In genomic region chrX:24425806-24426205, GRCh38 we compare ENCODE assay signal across 23 cellular contexts.
"Had no signal": no experiment of that assay in that cellular context is flagged by ENCODE, and none has a peak within 500 bp of the region (broad histone marks: within the 10 kb centered on the region; RNA-seq: fewer than 3 reads in every experiment).

No MANE protein-coding gene starts in this region.

- H3K27me3 ChIP-seq: esophagus squamous epithelium, hepatocyte, pancreas, stomach, tibial nerve had no signal

- H3K9me3 ChIP-seq: esophagus squamous epithelium, pancreas, prostate gland, tibial nerve had no signal

- H3K4me3 Mint-ChIP-seq: activated naive CD4-positive, alpha-beta T cell treated with anti-CD3 and anti-CD28 coated beads for 36 hours; activated T-helper 1 cell treated with anti-CD3 and anti-CD28 coated beads, Interleukin-12 subunit alpha, Interleukin-12 subunit beta, Interleukin-2, Interleukin-4 antibody, amounts not matched to agents 30 ng/mL and 10 ng/mL and 1 ng/mL, durations not matched to agents 14 hours and 24 hours and 36 hours had no signal

- H3K36me3 ChIP-seq: esophagus squamous epithelium, pancreas, prostate gland, stomach, tibial nerve had no signal

- H3K4me1 ChIP-seq: pancreas, prostate gland had no signal

- H3K4me3 ChIP-seq: esophagus squamous epithelium, hepatocyte, pancreas, prostate gland, stomach, tibial nerve had no signal

- H3K4me1 Mint-ChIP-seq: stimulated activated naive B cell treated with anti-CD40 and anti-IgM and Interleukin-4, amounts not matched to agents 10 μg/mL and 1 μg/mL and 100 μg/mL, for 72 hours had no signal

- H3K36me3 Mint-ChIP-seq: immature natural killer cell; stimulated activated naive B cell treated with anti-CD40 and anti-IgM and Interleukin-4, amounts not matched to agents 10 μg/mL and 1 μg/mL and 100 μg/mL, for 72 hours had no signal

- H3K27ac ChIP-seq: pancreas had no signal

- DNase-seq: activated CD4-positive, alpha-beta T cell treated with anti-CD3 and anti-CD28 coated beads for 4 hours; activated CD8-positive, alpha-beta memory T cell treated with anti-CD3 and anti-CD28 coated beads, Interleukin-2, amount 50 U/mL, for 4 hours; activated effector memory CD4-positive, alpha-beta T cell treated with anti-CD3 and anti-CD28 coated beads, Interleukin-2, amount 50 U/mL, for 16 hours; activated naive CD4-positive, alpha-beta T cell treated with anti-CD3 and anti-CD28 coated beads for 36 hours; activated T-cell treated with anti-CD3 and anti-CD28 coated beads, Interleukin-2, amount 50 U/mL, for 1 hour; amygdala; effector CD8-positive, alpha-beta T cell; esophagus squamous epithelium; foreskin melanocyte; glutamatergic neuron; kidney; left colon; pancreas; stimulated activated CD4-positive, alpha-beta T cell treated with anti-CD3 and anti-CD28 coated beads, Interleukin-15, amount 100 ng/mL, for 24 hours; stimulated activated CD4-positive, alpha-beta T cell treated with anti-CD3 and anti-CD28 coated beads, Interleukin-2, amount 100 ng/mL, for 24 hours; stimulated activated naive B cell treated with anti-CD40 and anti-IgM and Interleukin-4, amounts not matched to agents 10 μg/mL and 1 μg/mL and 100 μg/mL, for 72 hours; stomach had no signal

- ATAC-seq: pancreas had no signal

- H3K9me3 Mint-ChIP-seq: activated naive CD4-positive, alpha-beta T cell treated with anti-CD3 and anti-CD28 coated beads for 36 hours; activated T-helper 1 cell treated with anti-CD3 and anti-CD28 coated beads, Interleukin-12 subunit alpha, Interleukin-12 subunit beta, Interleukin-2, Interleukin-4 antibody, amounts not matched to agents 30 ng/mL and 10 ng/mL and 1 ng/mL, durations not matched to agents 14 hours and 24 hours and 36 hours had no signal

- H3K27ac Mint-ChIP-seq: activated naive CD4-positive, alpha-beta T cell treated with anti-CD3 and anti-CD28 coated beads for 36 hours; activated T-helper 1 cell treated with anti-CD3 and anti-CD28 coated beads, Interleukin-12 subunit alpha, Interleukin-12 subunit beta, Interleukin-2, Interleukin-4 antibody, amounts not matched to agents 30 ng/mL and 10 ng/mL and 1 ng/mL, durations not matched to agents 14 hours and 24 hours and 36 hours; naive B cell; stimulated activated naive B cell treated with anti-CD40 and anti-IgM and Interleukin-4, amounts not matched to agents 10 μg/mL and 1 μg/mL and 100 μg/mL, for 72 hours had no signal

- H3K27me3 Mint-ChIP-seq: naive B cell; stimulated activated naive B cell treated with anti-CD40 and anti-IgM and Interleukin-4, amounts not matched to agents 10 μg/mL and 1 μg/mL and 100 μg/mL, for 72 hours had no signal
